Comparison of ENCODE assay signal across 24 cellular contexts in genomic region chrX:134813697-134814096, GRCh38.
"Had no signal": no experiment of that assay in that cellular context is flagged by ENCODE, and none has a peak within 500 bp of the region (broad histone marks: within the 10 kb centered on the region; RNA-seq: fewer than 3 reads in every experiment).

No MANE protein-coding gene starts in this region.

- H3K9me3 ChIP-seq: MG63, SJSA1 had no signal

- H3K4me1 ChIP-seq: SJSA1 had no signal

- DNase-seq: IMR-90, Karpas-422, KG1, MG63, NCI-H1092, NCI-H1105 treated with DMSO at 0.1 percent for 48 hours, NCI-H1417 treated with DMSO at 0.1 percent for 48 hours, NCI-H146, NCI-H1694 treated with DMSO at 0.1 percent for 48 hours, NCI-H1930, NCI-H2081 treated with DMSO at 0.1 percent for 48 hours, NCI-H2171, NCI-H226, NCI-H446, NCI-H510A, NCI-H524 treated with DMSO at 0.1 percent for 48 hours, NCI-H69, NCI-H774, Right ventricle myocardium superior, RPMI8226, SIG-M5 had no signal

- ATAC-seq: HepG2 had no signal

- H3K36me3 ChIP-seq: MG63, SJSA1 had no signal

- H3K27me3 ChIP-seq: MG63, SJSA1 had no signal

- H3K4me3 ChIP-seq: MG63, SJSA1, SK-N-MC had no signal

- H3K27ac ChIP-seq: SJSA1, SK-N-MC had no signal
